ENCODE assay signal across 18 cellular contexts in genomic region chr1:9071554-9072235, GRCh38. TPM values are rescaled to one million over a fixed set of nuclear protein-coding genes. Genes with fewer than 3 reads are reported as not detected.
DNase-seq lines count a peak whose midpoint lies in the region; ATAC-seq and TF ChIP-seq lines count a peak whose summit lies in the region.
"Had no signal": no experiment of that assay in that cellular context is flagged by ENCODE, and none has a peak within 500 bp of the region (broad histone marks: within the 10 kb centered on the region; RNA-seq: fewer than 3 reads in every experiment).

No MANE protein-coding gene starts in this region.

- WGBS in esophagus squamous epithelium, 2 donors: 78 to 91% methylated on average over 8 to 9 of the region's 50 CpGs

- H3K9me3 ChIP-seq in esophagus squamous epithelium (no peaks in the 10 kb centered on the region), neutrophil (no peaks in the 10 kb centered on the region), WERI-Rb-1 (ENCODE audit: severe bottlenecking) (no peaks in the 10 kb centered on the region)

- no peak for ATAC-seq in GM18498 (IDR thresholded peaks at IDR 0.05; ENCODE audit: unreplicated experiment)
- ATAC-seq: CD8-positive, alpha-beta T cell had no signal

- DNase-seq in AG20443 (ENCODE audit: low spot score) (peak; percentile 83), H7 (peak; percentile 67), esophagus squamous epithelium (lab: John Stamatoyannopoulos, UW) (no peak), NCI-H510A (lab: John Stamatoyannopoulos, UW) (no peak), WERI-Rb-1 (no peak)
- DNase-seq in stimulated activated naive CD4-positive, alpha-beta T cell (lab: John Stamatoyannopoulos, UW): no peak
- DNase-seq: CD8-positive, alpha-beta T cell; DMS79 treated with DMSO at 0.1 percent for 48 hours; GF-D8; Kasumi-1; NCI-H187 treated with DMSO at 0.1 percent for 48 hours; NCI-H2171; NCI-H446 treated with DMSO at 0.1 percent for 48 hours; NCI-H82 had no signal

- no peak overlapping the region for H3K4me3 ChIP-seq in H7 (ENCODE audit: insufficient read depth, low read depth, low read length)
- H3K4me3 ChIP-seq in esophagus squamous epithelium: no peak overlapping the region
- no peak overlapping the region for H3K4me3 ChIP-seq in neutrophil (ENCODE audit: low read depth in 1 of 2, low read length in 1 of 2)
- no peak overlapping the region for H3K4me3 ChIP-seq in WERI-Rb-1 (ENCODE audit: low read depth, low read length)

- H3K27me3 ChIP-seq in H7 (ENCODE audit: control insufficient read depth, insufficient read depth, low read length) (no peaks in the 10 kb centered on the region), esophagus squamous epithelium (no peaks in the 10 kb centered on the region), neutrophil (no peaks in the 10 kb centered on the region), WERI-Rb-1 (ENCODE audit: insufficient read depth, low read depth, severe bottlenecking) (no peaks in the 10 kb centered on the region)

- no peak for TF ChIP-seq POLR2A in esophagus squamous epithelium (IDR thresholded peaks at IDR 0.05)

- H3K27ac ChIP-seq in esophagus squamous epithelium (peak overlapping the region; percentile 76 to 91 (median 88)), neutrophil (peak overlapping the region; percentile 76), WERI-Rb-1 (no peak overlapping the region)

- H3K4me1 ChIP-seq in esophagus squamous epithelium (peaks cover 24 to 94% (median 59%) of the 10 kb centered on the region in 3 donors), neutrophil (ENCODE audit: control insufficient read depth in 1 of 2, insufficient read depth in 1 of 2, low read depth in 1 of 2, low read length in 1 of 2) (peaks cover 61 to 63% of the 10 kb centered on the region in 2 experiments)

- TF ChIP-seq CTCF in esophagus squamous epithelium (IDR thresholded peaks at IDR 0.05) (no peak), neutrophil (IDR thresholded peaks at IDR 0.05) (no peak), WERI-Rb-1 (IDR thresholded peaks at IDR 0.05; ENCODE audit: low read depth, low read length) (no peak)

- intact Hi-C loops in esophagus squamous epithelium (cut with DNase I): no loop called here

- no peaks in the 10 kb centered on the region for H3K36me3 ChIP-seq in H7 (replicated peaks; ENCODE audit: control insufficient read depth, insufficient read depth, low read length)
- H3K36me3 ChIP-seq in esophagus squamous epithelium: no peaks in the 10 kb centered on the region
- H3K36me3 ChIP-seq in neutrophil: no peaks in the 10 kb centered on the region
- H3K36me3 ChIP-seq in WERI-Rb-1: no peaks in the 10 kb centered on the region

RNA-seq across cellular contexts. Expression of gene SLC2A5, which starts 2.3 kb away (rescaled TPM):
- total RNA-seq in H7 (2014; rRNA removed; shearing (Covaris generic)): 0.03 TPM in 1 of 2 replicates, not detected in the other
- total RNA-seq in esophagus squamous epithelium: 1 to 10 TPM; 1.9 to 7.1 (median 4.2) TPM
- total RNA-seq: CD8-positive, alpha-beta T cell had no signal

RNA-seq across cellular contexts. Expression of gene SLC2A7, which starts 45.5 kb away (rescaled TPM):
- total RNA-seq in H7 (2014; rRNA removed; shearing (Covaris generic)): not detected in 2 replicates
- under 1 TPM in 1 of 4 donors, not detected in 3; 0.38 TPM for total RNA-seq in esophagus squamous epithelium
- total RNA-seq: CD8-positive, alpha-beta T cell; OCI-LY7; RPMI7951 had no signal

RNA-seq across cellular contexts. Expression of gene GPR157, which starts 57.2 kb away (rescaled TPM):
- 7.5 and 24.8 TPM in 2 replicates for total RNA-seq in H7 (2014; rRNA removed; shearing (Covaris generic))
- total RNA-seq in esophagus squamous epithelium: 10 to 100 TPM; 28.5 to 57.4 (median 30.2) TPM

Comparison
In these comparisons a context has a peak if more than half of its experiments do, and no peak if none do; other contexts are left out.
1. DNase-seq: peak in AG20443 (single experiment) and H7 (single experiment); none in esophagus squamous epithelium (single experiment), stimulated activated naive CD4-positive, alpha-beta T cell (0 of 6), NCI-H510A (single experiment) and WERI-Rb-1 (single experiment).